8 cellular contexts compared by ENCODE assay signal in the genomic region with DNA sequence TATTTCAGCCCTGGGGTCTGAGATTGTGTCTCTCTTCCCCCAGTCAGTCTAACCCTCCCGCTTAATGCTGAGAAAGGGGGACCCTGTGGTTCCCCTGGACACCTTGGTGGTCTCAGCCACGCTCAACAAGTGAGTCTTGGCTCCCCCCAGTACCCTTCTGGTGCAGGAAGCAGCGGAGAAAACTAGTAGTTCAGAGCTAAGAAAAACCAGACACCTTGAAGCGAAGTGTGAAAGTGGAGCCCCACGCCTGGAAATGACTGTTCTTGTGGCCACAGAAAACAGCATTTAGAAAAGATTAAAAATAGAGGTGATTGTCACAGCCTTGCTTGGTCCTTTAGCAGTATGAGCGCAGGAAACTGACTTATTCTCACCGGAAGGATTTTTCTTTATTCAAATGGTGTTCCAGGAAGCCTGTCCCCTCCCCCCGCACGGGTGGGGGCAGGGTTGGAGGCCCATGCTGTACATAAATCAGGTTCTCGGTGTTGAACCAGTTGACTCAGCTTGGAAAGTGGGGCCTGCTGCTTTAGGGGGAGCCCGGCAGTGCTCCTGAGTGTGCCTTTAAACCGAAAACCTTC. TPM values are rescaled to one million over a fixed set of nuclear protein-coding genes. Genes with fewer than 3 reads are reported as not detected.
DNase-seq lines count a peak whose midpoint lies in the region; ATAC-seq, FAIRE-seq and TF ChIP-seq lines count a peak whose summit lies in the region.

No MANE protein-coding gene starts in this region.

- FAIRE-seq in D721Med (lab: Jason Lieb, UNC), result no peak

- H3K27ac Mint-ChIP-seq in activated naive CD4-positive, alpha-beta T cell treated with anti-CD3 and anti-CD28 coated beads, Interleukin-2, amount 50 U/mL, for 24 hours, result peak overlapping the region; percentile 99

- peak; percentile 57 for DNase-seq in DMS53 (lab: John Stamatoyannopoulos, UW)
- DNase-seq in DMS53 treated with DMSO at 0.1 percent for 48 hours (lab: John Stamatoyannopoulos, UW; ENCODE audit: unreplicated experiment), result no peak
- peak in 1 of 2 experiments; percentile 28 for DNase-seq in SJCRH30
- peak; percentile 82 to 93 for DNase-seq in stimulated activated CD4-positive, alpha-beta T cell treated with anti-CD3 and anti-CD28 coated beads, Interleukin-15, amount 100 ng/mL, for 48 hours (ENCODE audit: low read depth in 2 of 2)
- no peak for DNase-seq in D721Med (ENCODE audit: insufficient read length, low spot score)

- H3K9me3 ChIP-seq in SJCRH30 (replicated peaks), result no peaks in the 10 kb centered on the region
- no peaks in the 10 kb centered on the region for H3K9me3 ChIP-seq in iPS-15b (ENCODE audit: control insufficient read depth, insufficient read depth, low read length)

- H3K4me3 ChIP-seq in SJCRH30, result peak overlapping the region; percentile 83
- peak overlapping the region; percentile 99 for H3K4me3 ChIP-seq in iPS-15b (ENCODE audit: low read depth, low read length)

- no peak for TF ChIP-seq CTCF in D721Med (IDR thresholded peaks at IDR 0.05; ENCODE audit: insufficient read depth, missing control alignments)

- peaks cover 23% of the 10 kb centered on the region for H3K36me3 ChIP-seq in SJCRH30
- peaks cover 19% of the 10 kb centered on the region for H3K36me3 ChIP-seq in iPS-15b (ENCODE audit: control insufficient read depth, insufficient read depth, low read length)

- no peaks in the 10 kb centered on the region for H3K27me3 Mint-ChIP-seq in activated naive CD4-positive, alpha-beta T cell treated with anti-CD3 and anti-CD28 coated beads, Interleukin-2, amount 50 U/mL, for 24 hours

- peaks cover 13% of the 10 kb centered on the region for H3K36me3 Mint-ChIP-seq in activated naive CD4-positive, alpha-beta T cell treated with anti-CD3 and anti-CD28 coated beads, Interleukin-2, amount 50 U/mL, for 24 hours

- peak; percentile 36 for ATAC-seq in HG02973 (IDR thresholded peaks at IDR 0.05; ENCODE audit: unreplicated experiment)

- peaks cover 53% of the 10 kb centered on the region for H3K4me1 Mint-ChIP-seq in activated naive CD4-positive, alpha-beta T cell treated with anti-CD3 and anti-CD28 coated beads, Interleukin-2, amount 50 U/mL, for 24 hours

- H3K4me3 Mint-ChIP-seq in activated naive CD4-positive, alpha-beta T cell treated with anti-CD3 and anti-CD28 coated beads, Interleukin-2, amount 50 U/mL, for 24 hours, result peak overlapping the region; percentile 93

- peak overlapping the region; percentile 74; the same call in 1 of the 2 replicates for H3K27ac ChIP-seq in SJCRH30

- peaks cover 5% of the 10 kb centered on the region for H3K4me1 ChIP-seq in SJCRH30
- peaks cover 14% of the 10 kb centered on the region for H3K4me1 ChIP-seq in iPS-15b (ENCODE audit: control insufficient read depth, insufficient read depth, low read length)

- peak overlapping the region; percentile 87 for H3K9ac ChIP-seq in iPS-15b (ENCODE audit: low read depth, low read length)

- H3K27me3 ChIP-seq in SJCRH30 (no peaks in the 10 kb centered on the region), iPS-15b (ENCODE audit: control insufficient read depth, insufficient read depth, low read length) (no peaks in the 10 kb centered on the region)

- no peaks in the 10 kb centered on the region for H3K9me3 Mint-ChIP-seq in activated naive CD4-positive, alpha-beta T cell treated with anti-CD3 and anti-CD28 coated beads, Interleukin-2, amount 50 U/mL, for 24 hours

RNA-seq across cellular contexts. Expression of a gene that starts 8.1 kb away (rescaled TPM):
- 54.0 and 58.5 TPM in 2 replicates for total RNA-seq in SJCRH30 (2014; rRNA removed; shearing (Covaris generic))

RNA-seq across cellular contexts. Expression of a gene that starts 8.3 kb away (rescaled TPM):
- 3,495 and 5,082 TPM in 2 replicates for total RNA-seq in SJCRH30 (2014; rRNA removed; shearing (Covaris generic))

RNA-seq across cellular contexts. Expression of a gene that starts 16.8 kb away (rescaled TPM):
- total RNA-seq in SJCRH30 (2014; rRNA removed; shearing (Covaris generic)), result not detected in 2 replicates

Comparison
In these comparisons a context has a peak if more than half of its experiments do, and no peak if none do; other contexts are left out.
1. DNase-seq: peak in DMS53 (single experiment) and stimulated activated CD4-positive, alpha-beta T cell treated with anti-CD3 and anti-CD28 coated beads, Interleukin-15, amount 100 ng/mL, for 48 hours (2 of 2); none in DMS53 treated with DMSO at 0.1 percent for 48 hours (single experiment) and D721Med (single experiment).